Comparison of ENCODE assay signal across 1 cellular context in the genomic region with DNA sequence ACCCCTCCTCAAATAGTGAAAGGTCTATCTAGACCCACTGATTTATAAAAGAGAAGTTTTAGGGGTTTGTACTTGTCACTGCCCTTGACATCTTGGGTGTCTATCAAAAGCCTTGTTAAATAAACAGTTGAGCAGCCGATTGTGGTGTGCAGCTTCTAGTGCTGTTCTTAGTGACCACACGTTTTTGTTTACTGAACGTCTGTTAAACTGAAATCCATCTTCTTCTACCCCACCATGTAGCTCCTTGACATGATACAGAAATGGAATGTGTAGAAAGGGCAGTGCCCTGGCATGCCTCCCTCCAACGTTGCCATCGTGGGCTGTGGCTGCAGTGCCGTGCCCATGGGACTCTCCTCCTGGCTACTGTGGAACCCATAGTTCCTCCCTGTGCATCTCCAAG.
TF ChIP-seq lines count a peak whose summit lies in the region.

No MANE protein-coding gene starts in this region.

TF ChIP-seq in HepG2, 621 proteins besides CTCF, POLR2A, EP300 and RAD21:
- peak; percentile 44; the same call in 1 of the 2 replicates for TF ChIP-seq RARA (CRISPR knock-in tag; IDR thresholded peaks at IDR 0.05)
- TF ChIP-seq DDIT3 (CRISPR knock-in tag; IDR thresholded peaks at IDR 0.05): no peak
- no peak for TF ChIP-seq ZNF430 (CRISPR knock-in tag; IDR thresholded peaks at IDR 0.05)
- TF ChIP-seq ZNF788 (CRISPR knock-in tag; IDR thresholded peaks at IDR 0.05; ENCODE audit: borderline replicate concordance): no peak
- TF ChIP-seq ZNF136 (CRISPR knock-in tag; IDR thresholded peaks at IDR 0.05; ENCODE audit: low read depth): no peak
- TF ChIP-seq, protein P1, sequence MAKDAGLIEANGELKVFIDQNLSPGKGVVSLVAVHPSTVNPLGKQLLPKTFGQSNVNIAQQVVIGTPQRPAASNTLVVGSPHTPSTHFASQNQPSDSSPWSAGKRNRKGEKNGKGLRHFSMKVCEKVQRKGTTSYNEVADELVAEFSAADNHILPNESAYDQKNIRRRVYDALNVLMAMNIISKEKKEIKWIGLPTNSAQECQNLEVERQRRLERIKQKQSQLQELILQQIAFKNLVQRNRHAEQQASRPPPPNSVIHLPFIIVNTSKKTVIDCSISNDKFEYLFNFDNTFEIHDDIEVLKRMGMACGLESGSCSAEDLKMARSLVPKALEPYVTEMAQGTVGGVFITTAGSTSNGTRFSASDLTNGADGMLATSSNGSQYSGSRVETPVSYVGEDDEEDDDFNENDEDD (CRISPR knock-in tag; IDR thresholded peaks at IDR 0.05; ENCODE audit: borderline replicate concordance): no peak
- TF ChIP-seq GRHL1 (CRISPR knock-in tag; conservative IDR thresholded peaks at IDR 0.05): no peak
- TF ChIP-seq PHF8 (CRISPR knock-in tag; IDR thresholded peaks at IDR 0.05): no peak
TF ChIP-seq in HepG2: peak in this region for 1.
